ENCODE assay signal across 16 cellular contexts in genomic region chr7:100503350-100503735, GRCh38. TPM values are rescaled to one million over a fixed set of nuclear protein-coding genes. Genes with fewer than 3 reads are reported as not detected.
DNase-seq lines count a peak whose midpoint lies in the region; ATAC-seq, FAIRE-seq and TF ChIP-seq lines count a peak whose summit lies in the region.
"Had no signal": no experiment of that assay in that cellular context is flagged by ENCODE, and none has a peak within 500 bp of the region (broad histone marks: within the 10 kb centered on the region; RNA-seq: fewer than 3 reads in every experiment).

No MANE protein-coding gene starts in this region.

- no peak overlapping the region for H3K27ac ChIP-seq in brain microvascular endothelial cell
- H3K27ac ChIP-seq in HepG2 (ENCODE audit: extremely low read length, insufficient read depth, low read length) = peak overlapping the region; percentile 14
- H3K27ac ChIP-seq: ascending aorta, gastroesophageal sphincter, SK-N-MC had no signal

- in situ Hi-C loops in brain microvascular endothelial cell (cut with HindIII; ENCODE audit: low pct_ligation_motif_present, low sequenced_read_pairs) (no loop called here), HepG2 (cut with HindIII; ENCODE audit: extremely low pct_ligation_motif_present, low pct_unique_long_range_greater_than_20kb) (no loop called here)

- peak overlapping the region; percentile 39; the same call in 1 of the 2 replicates for H3K9ac ChIP-seq in HepG2 (ENCODE audit: insufficient read depth, low read depth, low read length)

- no peaks in the 10 kb centered on the region for H4K20me1 ChIP-seq in HepG2 (ENCODE audit: insufficient read depth, low read length)

- H3K27me3 ChIP-seq in brain microvascular endothelial cell (replicated peaks) (no peaks in the 10 kb centered on the region), HepG2 (ENCODE audit: control insufficient read depth in 1 of 2, insufficient read depth in 2 of 2, low read length in 2 of 2) (no peaks in the 10 kb centered on the region)
- H3K27me3 ChIP-seq: ascending aorta had no signal

- POLR2A ChIA-PET in HepG2 (lab: Yijun Ruan, JAX) = interaction anchor here (0.7 to 1.0 kb wide), 3 partner anchors 42 to 83 kb away, joined by 3 to 5 read pairs (median 3); partner anchors contain the start of genes FBXO24, LRCH4 and ZCWPW1

- BruUV-seq in HepG2 (replicated peaks; lab: Mats Ljungman, UMichigan) = no TSS peak

- no peaks in the 10 kb centered on the region for H3K36me3 ChIP-seq in brain microvascular endothelial cell (replicated peaks)
- H3K36me3 ChIP-seq in HepG2 (replicated peaks in 1 of 2; ENCODE audit: control insufficient read depth in 1 of 2, insufficient read depth in 2 of 2, low read length in 2 of 2) = no peaks in the 10 kb centered on the region
- H3K36me3 ChIP-seq: ascending aorta, gastroesophageal sphincter had no signal

- no peaks in the 10 kb centered on the region for H3K9me3 ChIP-seq in HepG2 (ENCODE audit: low read length)
- H3K9me3 ChIP-seq: ascending aorta, gastroesophageal sphincter had no signal

- H2AFZ ChIP-seq in HepG2 (ENCODE audit: low read length) = no peak overlapping the region

- TF ChIP-seq EP300 in Ishikawa (IDR thresholded peaks at IDR 0.05; ENCODE audit: borderline replicate concordance) (no peak; the same call in 1 of the 2 replicates), HepG2 (IDR thresholded peaks at IDR 0.05; ENCODE audit: low read depth in 2 of 2, low read length in 2 of 2) (no peak; a peak in 1 of 4 replicates), HepG2 (CRISPR knock-in tag; IDR thresholded peaks at IDR 0.05; ENCODE audit: borderline replicate concordance) (no peak)

- no peak for TF ChIP-seq CTCF in brain microvascular endothelial cell (IDR thresholded peaks at IDR 0.05; ENCODE audit: low read depth, low read length, missing control alignments)
- no peak for TF ChIP-seq CTCF in HepG2 (CRISPR knock-in tag; IDR thresholded peaks at IDR 0.05)

- no peaks in the 10 kb centered on the region for H3K79me2 ChIP-seq in HepG2 (ENCODE audit: insufficient read depth, low read length)

- CTCF ChIA-PET in HepG2 (lab: Yijun Ruan, JAX; ENCODE audit: low intra/inter-chr PET ratio, low total read pairs) = no interaction called here

- ATAC-seq in HepG2 = peak; percentile 55
- ATAC-seq in HG02938 (IDR thresholded peaks at IDR 0.05; ENCODE audit: unreplicated experiment) = no peak
- ATAC-seq: activated CD8-positive, alpha-beta T cell treated with anti-CD3 and anti-CD28 coated beads, Interleukin-2, amount 10 ng/mL, durations not matched to agents 7 days and 5 days; gastroesophageal sphincter had no signal

- intact Hi-C loops in HepG2 (cut with micrococcal nuclease; ENCODE audit: unreplicated experiment) = loop anchor here (2.0 kb wide), 1 partner anchor 35 kb away; the partner anchor contains the start of gene AGFG2

- peak overlapping the region; percentile 74 for H3K4me2 ChIP-seq in HepG2 (ENCODE audit: low read depth, low read length)

- no peak for TF ChIP-seq POLR2A in HepG2 (IDR thresholded peaks at IDR 0.05; ENCODE audit: insufficient read depth in 1 of 2, low read depth in 2 of 2, low read length in 2 of 2)

- 48% methylated on average over 6 of the region's 6 CpGs for WGBS in HepG2 (ENCODE audit: low lambda C conversion rate)

- peaks cover 27% of the 10 kb centered on the region for H3K4me1 ChIP-seq in HepG2 (ENCODE audit: insufficient read depth, low read length)
- H3K4me1 ChIP-seq: ascending aorta, gastroesophageal sphincter had no signal

- no peak overlapping the region for H3K4me3 ChIP-seq in brain microvascular endothelial cell (ENCODE audit: low read depth, low read length)
- H3K4me3 ChIP-seq in HepG2 (replicated peaks in 1 of 3; ENCODE audit: insufficient read depth in 1 of 3, low read depth in 2 of 3, low read length in 3 of 3) = peak overlapping the region in 2 of 3 experiments; percentile 21 to 36; a peak in 3 of 6 replicates
- H3K4me3 ChIP-seq: ascending aorta, gastroesophageal sphincter, SK-N-MC had no signal

- FAIRE-seq in HepG2 (lab: Jason Lieb, UNC) = no peak
- FAIRE-seq: TTC549 had no signal

- no peak for TF ChIP-seq RAD21 in Ishikawa (IDR thresholded peaks at IDR 0.05; ENCODE audit: low read depth)
- TF ChIP-seq RAD21 in HepG2 (CRISPR knock-in tag; IDR thresholded peaks at IDR 0.05) = no peak

- DNase-seq in AG20443 (ENCODE audit: low spot score) = peak; percentile 49
- peak; percentile 16 for DNase-seq in brain microvascular endothelial cell
- DNase-seq in HepG2 (ENCODE audit: low spot score) = peak; percentile 72
- no peak for DNase-seq in NCI-H2196 treated with DMSO at 0.1 percent for 48 hours (lab: John Stamatoyannopoulos, UW; ENCODE audit: unreplicated experiment)
- DNase-seq in stimulated activated naive CD4-positive, alpha-beta T cell treated with Interleukin-2 at 50 U/mL for 16 hours (lab: John Stamatoyannopoulos, UW) = no peak
- no peak for DNase-seq in NCI-H2107 treated with DMSO at 0.1 percent for 48 hours (lab: John Stamatoyannopoulos, UW; ENCODE audit: unreplicated experiment)
- DNase-seq: activated CD8-positive, alpha-beta T cell treated with anti-CD3 and anti-CD28 coated beads, Interleukin-2, amount 10 ng/mL, durations not matched to agents 7 days and 5 days; effector memory CD4-positive, alpha-beta T cell; NCI-H2107; nucleus accumbens had no signal

RNA-seq across cellular contexts. Expression of gene NYAP1, which starts 19.6 kb away (rescaled TPM):
- total RNA-seq in HepG2 (2016; rRNA removed; fragmentation: Illumina TruSeq; extraction: Trizol) = 0.15 TPM in 2 replicates
- total RNA-seq in HepG2 (2016; cell fraction: cytosol; rRNA removed; fragmentation: Illumina TruSeq; extraction: Trizol; ENCODE audit: low read depth) = not detected in 2 replicates
- 0.09 and 0.26 TPM in 2 replicates for total RNA-seq in HepG2 (2016; cell fraction: insoluble cytoplasmic fraction; rRNA removed; fragmentation: Illumina TruSeq; extraction: Trizol)
- total RNA-seq in HepG2 (2016; cell fraction: membrane; rRNA removed; fragmentation: Illumina TruSeq; extraction: Trizol) = 0.55 TPM in 1 of 2 replicates, not detected in the other
- total RNA-seq in HepG2 (2016; cell fraction: nucleus; rRNA removed; fragmentation: Illumina TruSeq; extraction: Trizol) = 0.09 and 0.22 TPM in 2 replicates
- polyA plus RNA-seq in HepG2 (2011; rRNA removed) = 0.46 and 0.76 TPM in 2 replicates
- polyA plus RNA-seq in HepG2 (2011; cell fraction: cytosol; rRNA removed) = 0.44 and 0.70 TPM in 2 replicates
- 2.4 and 2.9 TPM in 2 replicates for polyA plus RNA-seq in HepG2 (2011; cell fraction: nucleus; rRNA removed)
- polyA plus RNA-seq in HepG2 (2012) = 0.60 and 0.88 TPM in 2 replicates
- polyA plus RNA-seq in HepG2 (2016; cell fraction: cytosol; fragmentation: Illumina TruSeq; extraction: Trizol; ENCODE audit: low read depth) = 0.07 and 0.09 TPM in 2 replicates
- 0.08 TPM in 1 of 2 replicates, not detected in the other for polyA plus RNA-seq in HepG2 (2016; cell fraction: insoluble cytoplasmic fraction; fragmentation: Illumina TruSeq; extraction: Trizol; ENCODE audit: low read depth)
- polyA plus RNA-seq in HepG2 (2016; cell fraction: membrane; fragmentation: Illumina TruSeq; extraction: Trizol; ENCODE audit: low read depth) = 0.07 TPM in 1 of 2 replicates, not detected in the other
- 0.77 and 0.83 TPM in 2 replicates for polyA plus RNA-seq in HepG2 (2016; cell fraction: nucleus; fragmentation: Illumina TruSeq; extraction: Trizol; ENCODE audit: insufficient read depth, low read depth)
- 0.62 TPM in 1 of 2 replicates, not detected in the other for polyA minus RNA-seq in HepG2 (2011; rRNA and poly(A)+ RNA removed; ENCODE audit: low replicate concordance)
- 0.53 and 0.99 TPM in 2 replicates for polyA minus RNA-seq in HepG2 (2011; cell fraction: cytosol; rRNA and poly(A)+ RNA removed)
- polyA minus RNA-seq in HepG2 (2011; cell fraction: nucleus; rRNA and poly(A)+ RNA removed) = 0.62 and 0.64 TPM in 2 replicates

RNA-seq across cellular contexts. Expression of gene TSC22D4, which starts 24.3 kb away (rescaled TPM):
- total RNA-seq in HepG2 (2016; rRNA removed; fragmentation: Illumina TruSeq; extraction: Trizol) = 6.3 and 7.7 TPM in 2 replicates
- total RNA-seq in HepG2 (2016; cell fraction: cytosol; rRNA removed; fragmentation: Illumina TruSeq; extraction: Trizol; ENCODE audit: low read depth) = 2.6 and 2.9 TPM in 2 replicates
- 5.6 and 7.4 TPM in 2 replicates for total RNA-seq in HepG2 (2016; cell fraction: insoluble cytoplasmic fraction; rRNA removed; fragmentation: Illumina TruSeq; extraction: Trizol)
- 4.7 and 8.1 TPM in 2 replicates for total RNA-seq in HepG2 (2016; cell fraction: membrane; rRNA removed; fragmentation: Illumina TruSeq; extraction: Trizol)
- total RNA-seq in HepG2 (2016; cell fraction: nucleus; rRNA removed; fragmentation: Illumina TruSeq; extraction: Trizol) = 4.4 and 5.5 TPM in 2 replicates
- polyA plus RNA-seq in HepG2 (2011; rRNA removed) = 8.7 and 10.1 TPM in 2 replicates
- polyA plus RNA-seq in HepG2 (2011; cell fraction: cytosol; rRNA removed) = 6.5 and 10.9 TPM in 2 replicates
- polyA plus RNA-seq in HepG2 (2011; cell fraction: nucleus; rRNA removed) = 17.7 and 20.7 TPM in 2 replicates
- 6.9 and 11.5 TPM in 2 replicates for polyA plus RNA-seq in HepG2 (2012)
- 2.7 and 4.0 TPM in 2 replicates for polyA plus RNA-seq in HepG2 (2016; cell fraction: cytosol; fragmentation: Illumina TruSeq; extraction: Trizol; ENCODE audit: low read depth)
- polyA plus RNA-seq in HepG2 (2016; cell fraction: insoluble cytoplasmic fraction; fragmentation: Illumina TruSeq; extraction: Trizol; ENCODE audit: low read depth) = 10.1 and 11.1 TPM in 2 replicates
- 6.2 and 8.1 TPM in 2 replicates for polyA plus RNA-seq in HepG2 (2016; cell fraction: membrane; fragmentation: Illumina TruSeq; extraction: Trizol; ENCODE audit: low read depth)
- polyA plus RNA-seq in HepG2 (2016; cell fraction: nucleus; fragmentation: Illumina TruSeq; extraction: Trizol; ENCODE audit: insufficient read depth, low read depth) = 13.1 and 14.8 TPM in 2 replicates
- 9.9 and 13.8 TPM in 2 replicates for polyA minus RNA-seq in HepG2 (2011; rRNA and poly(A)+ RNA removed; ENCODE audit: low replicate concordance)
- polyA minus RNA-seq in HepG2 (2011; cell fraction: cytosol; rRNA and poly(A)+ RNA removed) = 7.0 and 9.1 TPM in 2 replicates
- 3.0 and 4.5 TPM in 2 replicates for polyA minus RNA-seq in HepG2 (2011; cell fraction: nucleus; rRNA and poly(A)+ RNA removed)

RNA-seq across cellular contexts. Expression of gene AGFG2, which starts 35.7 kb away (rescaled TPM):
- total RNA-seq in HepG2 (2016; rRNA removed; fragmentation: Illumina TruSeq; extraction: Trizol) = 117 and 132 TPM in 2 replicates
- 31.9 and 33.3 TPM in 2 replicates for total RNA-seq in HepG2 (2016; cell fraction: cytosol; rRNA removed; fragmentation: Illumina TruSeq; extraction: Trizol; ENCODE audit: low read depth)
- 111 and 137 TPM in 2 replicates for total RNA-seq in HepG2 (2016; cell fraction: insoluble cytoplasmic fraction; rRNA removed; fragmentation: Illumina TruSeq; extraction: Trizol)
- total RNA-seq in HepG2 (2016; cell fraction: membrane; rRNA removed; fragmentation: Illumina TruSeq; extraction: Trizol) = 66.9 and 73.0 TPM in 2 replicates
- 58.2 and 67.9 TPM in 2 replicates for total RNA-seq in HepG2 (2016; cell fraction: nucleus; rRNA removed; fragmentation: Illumina TruSeq; extraction: Trizol)
- 125 and 127 TPM in 2 replicates for polyA plus RNA-seq in HepG2 (2011; rRNA removed)
- 56.3 and 126 TPM in 2 replicates for polyA plus RNA-seq in HepG2 (2011; cell fraction: cytosol; rRNA removed)
- 211 and 341 TPM in 2 replicates for polyA plus RNA-seq in HepG2 (2011; cell fraction: nucleus; rRNA removed)
- 63.5 and 68.9 TPM in 2 replicates for polyA plus RNA-seq in HepG2 (2012)
- polyA plus RNA-seq in HepG2 (2016; cell fraction: cytosol; fragmentation: Illumina TruSeq; extraction: Trizol; ENCODE audit: low read depth) = 20.7 and 23.5 TPM in 2 replicates
- polyA plus RNA-seq in HepG2 (2016; cell fraction: insoluble cytoplasmic fraction; fragmentation: Illumina TruSeq; extraction: Trizol; ENCODE audit: low read depth) = 136 and 157 TPM in 2 replicates
- 44.8 and 50.5 TPM in 2 replicates for polyA plus RNA-seq in HepG2 (2016; cell fraction: membrane; fragmentation: Illumina TruSeq; extraction: Trizol; ENCODE audit: low read depth)
- 131 TPM in 2 replicates for polyA plus RNA-seq in HepG2 (2016; cell fraction: nucleus; fragmentation: Illumina TruSeq; extraction: Trizol; ENCODE audit: insufficient read depth, low read depth)
- 24.8 and 334 TPM in 2 replicates for polyA minus RNA-seq in HepG2 (2011; rRNA and poly(A)+ RNA removed; ENCODE audit: low replicate concordance)
- 131 and 176 TPM in 2 replicates for polyA minus RNA-seq in HepG2 (2011; cell fraction: cytosol; rRNA and poly(A)+ RNA removed)
- polyA minus RNA-seq in HepG2 (2011; cell fraction: nucleus; rRNA and poly(A)+ RNA removed) = 107 and 124 TPM in 2 replicates

RNA-seq across cellular contexts. Expression of gene SPACDR, which starts 39.3 kb away (rescaled TPM):
- total RNA-seq in HepG2 (2016; rRNA removed; fragmentation: Illumina TruSeq; extraction: Trizol) = not detected in 2 replicates
- not detected in 2 replicates for total RNA-seq in HepG2 (2016; cell fraction: cytosol; rRNA removed; fragmentation: Illumina TruSeq; extraction: Trizol; ENCODE audit: low read depth)
- total RNA-seq in HepG2 (2016; cell fraction: insoluble cytoplasmic fraction; rRNA removed; fragmentation: Illumina TruSeq; extraction: Trizol) = 0.15 TPM in 1 of 2 replicates, not detected in the other
- total RNA-seq in HepG2 (2016; cell fraction: membrane; rRNA removed; fragmentation: Illumina TruSeq; extraction: Trizol) = not detected in 2 replicates
- total RNA-seq in HepG2 (2016; cell fraction: nucleus; rRNA removed; fragmentation: Illumina TruSeq; extraction: Trizol) = not detected in 2 replicates
- polyA plus RNA-seq in HepG2 (2011; rRNA removed) = 0.24 and 0.41 TPM in 2 replicates
- 0.16 TPM in 1 of 2 replicates, not detected in the other for polyA plus RNA-seq in HepG2 (2011; cell fraction: cytosol; rRNA removed)
- 0.55 and 0.99 TPM in 2 replicates for polyA plus RNA-seq in HepG2 (2011; cell fraction: nucleus; rRNA removed)
- polyA plus RNA-seq in HepG2 (2012) = 0.20 TPM in 1 of 2 replicates, not detected in the other
- not detected in 2 replicates for polyA plus RNA-seq in HepG2 (2016; cell fraction: cytosol; fragmentation: Illumina TruSeq; extraction: Trizol; ENCODE audit: low read depth)
- polyA plus RNA-seq in HepG2 (2016; cell fraction: insoluble cytoplasmic fraction; fragmentation: Illumina TruSeq; extraction: Trizol; ENCODE audit: low read depth) = not detected in 2 replicates
- polyA plus RNA-seq in HepG2 (2016; cell fraction: membrane; fragmentation: Illumina TruSeq; extraction: Trizol; ENCODE audit: low read depth) = 0.26 TPM in 1 of 2 replicates, not detected in the other
- not detected in 2 replicates for polyA plus RNA-seq in HepG2 (2016; cell fraction: nucleus; fragmentation: Illumina TruSeq; extraction: Trizol; ENCODE audit: insufficient read depth, low read depth)
- polyA minus RNA-seq in HepG2 (2011; rRNA and poly(A)+ RNA removed; ENCODE audit: low replicate concordance) = 0.14 and 0.65 TPM in 2 replicates
- not detected in 2 replicates for polyA minus RNA-seq in HepG2 (2011; cell fraction: cytosol; rRNA and poly(A)+ RNA removed)
- not detected in 2 replicates for polyA minus RNA-seq in HepG2 (2011; cell fraction: nucleus; rRNA and poly(A)+ RNA removed)
- total RNA-seq: ascending aorta had no signal

Comparison
In these comparisons a context has a peak if more than half of its experiments do, and no peak if none do; other contexts are left out.
1. DNase-seq: peak in AG20443 (single experiment), brain microvascular endothelial cell (single experiment) and HepG2 (single experiment); none in NCI-H2196 treated with DMSO at 0.1 percent for 48 hours (single experiment), stimulated activated naive CD4-positive, alpha-beta T cell treated with Interleukin-2 at 50 U/mL for 16 hours (single experiment) and NCI-H2107 treated with DMSO at 0.1 percent for 48 hours (single experiment).